ENCODE assay signal across 9 cellular contexts in genomic region chr4:100189820-100190642, GRCh38. TPM values are rescaled to one million over a fixed set of nuclear protein-coding genes. Genes with fewer than 3 reads are reported as not detected.
DNase-seq lines count a peak whose midpoint lies in the region; ATAC-seq, FAIRE-seq and TF ChIP-seq lines count a peak whose summit lies in the region.
"Had no signal": no experiment of that assay in that cellular context is flagged by ENCODE, and none has a peak within 500 bp of the region (broad histone marks: within the 10 kb centered on the region; RNA-seq: fewer than 3 reads in every experiment).

Gene DDIT4L (minus strand): TSS chr4:100190468. CDS start chr4:100189983, 485 bp downstream.

- H3K4me3 ChIP-seq in GM12865 (ENCODE audit: low read depth, low read length): peak within 1 kb of the TSS; percentile 40
- peak within 1 kb of the TSS; percentile 40 for H3K4me3 ChIP-seq in bronchial epithelial cell (ENCODE audit: low read depth, low read length)

- H3K36me3 ChIP-seq in bronchial epithelial cell (ENCODE audit: control insufficient read depth, insufficient read depth, low read length): no peaks in the 10 kb centered on the region

- H3K27me3 ChIP-seq in bronchial epithelial cell (ENCODE audit: control insufficient read depth, insufficient read depth, low read length) (peaks cover 13% of the 10 kb centered on the region), layer of hippocampus (ENCODE audit: control insufficient read depth, insufficient read depth, low read length) (no peaks in the 10 kb centered on the region)

- no peak for DNase-seq in GM12865 (ENCODE audit: low read depth)
- DNase-seq in NCI-H226: peak; percentile 3
- DNase-seq in bronchial epithelial cell (ENCODE audit: low read depth): peak; percentile 10
- peak; percentile 35 for DNase-seq in stimulated activated CD8-positive, alpha-beta memory T cell treated with anti-CD3 and anti-CD28 coated beads, Interleukin-4, amount 100 ng/mL, for 48 hours
- no peak for DNase-seq in NCI-H2227 treated with DMSO at 0.1 percent for 48 hours (lab: John Stamatoyannopoulos, UW)
- DNase-seq in NCI-H1092 treated with DMSO at 0.1 percent for 48 hours (lab: John Stamatoyannopoulos, UW): no peak

- no peak for TF ChIP-seq CTCF in GM12865 (IDR thresholded peaks at IDR 0.05; ENCODE audit: insufficient read depth, low read depth, low read length, missing control alignments)
- no peak for TF ChIP-seq CTCF in bronchial epithelial cell (IDR thresholded peaks at IDR 0.05; ENCODE audit: insufficient read depth, low read length, severe bottlenecking)

- ATAC-seq in GM18858 (IDR thresholded peaks at IDR 0.05; ENCODE audit: unreplicated experiment): no peak

- H3K27ac ChIP-seq in layer of hippocampus (ENCODE audit: low read depth, low read length): peak within 1 kb of the TSS; percentile 32

- FAIRE-seq in bronchial epithelial cell (lab: Jason Lieb, UNC): no peak
- FAIRE-seq: TTC549 had no signal

RNA-seq across cellular contexts. Expression of gene DDIT4L, which starts in this region (rescaled TPM):
- total RNA-seq in bronchial epithelial cell: 0.26 TPM in 2 replicates

Comparison
In these comparisons a context has a peak if more than half of its experiments do, and no peak if none do; other contexts are left out.
1. Peak in DNase-seq and H3K4me3 ChIP-seq in bronchial epithelial cell; RNA of the gene not detected or under 1 TPM.
2. DNase-seq: peak in NCI-H226 (single experiment) and stimulated activated CD8-positive, alpha-beta memory T cell treated with anti-CD3 and anti-CD28 coated beads, Interleukin-4, amount 100 ng/mL, for 48 hours (single experiment); none in GM12865 (single experiment), NCI-H2227 treated with DMSO at 0.1 percent for 48 hours (single experiment) and NCI-H1092 treated with DMSO at 0.1 percent for 48 hours (single experiment).